ENCODE assay signal across 15 cellular contexts in genomic region chrX:31366076-31366475, GRCh38.
"Had no signal": no experiment of that assay in that cellular context is flagged by ENCODE, and none has a peak within 500 bp of the region (broad histone marks: within the 10 kb centered on the region; RNA-seq: fewer than 3 reads in every experiment).

No MANE protein-coding gene starts in this region.

- FAIRE-seq: TTC549, urothelium cell line had no signal

- H3K27me3 Mint-ChIP-seq: activated CD4-positive, alpha-beta T cell treated with anti-CD3 and anti-CD28 coated beads, Interleukin-2, amount 10 ng/mL, durations not matched to agents 7 days and 5 days; central memory CD8-positive, alpha-beta T cell; dendritic cell treated with granulocyte-macrophage colony-stimulating factor and Interleukin-4, amounts not matched to agents 40 ng/mL and 50 ng/mL, for 4 days had no signal

- H3K9me3 ChIP-seq: adrenal gland, stomach, thoracic aorta had no signal

- H3K4me3 ChIP-seq: adrenal gland, stomach, thoracic aorta had no signal

- DNase-seq: activated CD4-positive, alpha-beta T cell treated with anti-CD3 and anti-CD28 coated beads, Interleukin-2, amount 10 ng/mL, durations not matched to agents 7 days and 5 days; activated CD4-positive, CD25-positive, alpha-beta regulatory T cell; activated CD8-positive, alpha-beta memory T cell treated with anti-CD3 and anti-CD28 coated beads for 24 hours; activated naive CD4-positive, alpha-beta T cell treated with anti-CD3 and anti-CD28 coated beads for 36 hours; adrenal gland; hippocampal formation; stimulated activated CD4-positive, alpha-beta T cell treated with anti-CD3 and anti-CD28 coated beads, Interleukin-15, amount 100 ng/mL, for 24 hours; stimulated activated CD4-positive, alpha-beta T cell treated with anti-CD3 and anti-CD28 coated beads, Interleukin-4, amount 100 ng/mL, for 4 hours; stomach had no signal

- H3K27me3 ChIP-seq: stomach had no signal

- H3K27ac ChIP-seq: adrenal gland, stomach, thoracic aorta had no signal

- H3K4me3 Mint-ChIP-seq: activated CD4-positive, alpha-beta T cell treated with anti-CD3 and anti-CD28 coated beads, Interleukin-2, amount 10 ng/mL, durations not matched to agents 7 days and 5 days; activated naive CD4-positive, alpha-beta T cell treated with anti-CD3 and anti-CD28 coated beads for 36 hours; brain; central memory CD8-positive, alpha-beta T cell; dendritic cell treated with granulocyte-macrophage colony-stimulating factor and Interleukin-4, amounts not matched to agents 40 ng/mL and 50 ng/mL, for 4 days had no signal

- H3K36me3 ChIP-seq: adrenal gland, stomach, thoracic aorta had no signal

- H3K4me1 ChIP-seq: adrenal gland, stomach had no signal

- H3K27ac Mint-ChIP-seq: activated CD4-positive, alpha-beta T cell treated with anti-CD3 and anti-CD28 coated beads, Interleukin-2, amount 10 ng/mL, durations not matched to agents 7 days and 5 days; activated naive CD4-positive, alpha-beta T cell treated with anti-CD3 and anti-CD28 coated beads for 36 hours; brain; dendritic cell treated with granulocyte-macrophage colony-stimulating factor and Interleukin-4, amounts not matched to agents 40 ng/mL and 50 ng/mL, for 4 days had no signal

- H3K9me3 Mint-ChIP-seq: activated CD4-positive, alpha-beta T cell treated with anti-CD3 and anti-CD28 coated beads, Interleukin-2, amount 10 ng/mL, durations not matched to agents 7 days and 5 days; activated naive CD4-positive, alpha-beta T cell treated with anti-CD3 and anti-CD28 coated beads for 36 hours; central memory CD8-positive, alpha-beta T cell; dendritic cell treated with granulocyte-macrophage colony-stimulating factor and Interleukin-4, amounts not matched to agents 40 ng/mL and 50 ng/mL, for 4 days had no signal

- H3K4me1 Mint-ChIP-seq: activated CD4-positive, alpha-beta T cell treated with anti-CD3 and anti-CD28 coated beads, Interleukin-2, amount 10 ng/mL, durations not matched to agents 7 days and 5 days; brain; central memory CD8-positive, alpha-beta T cell had no signal
